In the genomic region with DNA sequence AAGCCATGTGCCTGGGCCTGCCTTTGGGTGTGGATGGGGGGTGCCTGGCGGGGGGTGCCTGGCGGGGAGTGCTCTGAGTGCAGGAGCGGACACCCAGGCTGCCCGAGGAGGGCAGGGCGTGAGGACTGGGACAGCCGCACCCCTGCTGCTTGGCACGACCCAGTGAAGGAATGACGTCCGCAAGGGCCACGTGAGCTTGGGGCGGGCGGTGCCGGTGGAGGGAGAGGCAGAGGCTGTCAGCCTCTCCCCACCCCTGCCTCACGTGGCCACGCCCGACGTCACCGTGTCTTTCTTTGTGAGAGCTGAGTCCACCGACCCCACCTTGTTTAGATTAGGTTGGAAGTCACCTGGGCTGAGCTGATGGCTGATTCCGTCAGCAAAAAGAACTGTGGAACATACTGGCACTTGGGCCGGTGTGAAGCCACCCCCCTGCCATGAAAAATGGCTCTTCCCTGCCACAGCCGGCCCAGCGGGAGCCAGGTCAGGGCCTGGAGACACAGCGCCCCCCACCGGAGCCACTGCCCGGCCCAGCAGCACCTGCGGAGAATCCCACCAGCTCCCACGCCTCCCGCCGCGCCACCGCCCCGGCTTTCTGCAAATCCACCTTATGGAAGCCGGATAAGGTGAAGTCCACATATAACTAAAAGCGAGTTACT, we compare ENCODE assay signal across 6 cellular contexts. TPM values are rescaled to one million over a fixed set of nuclear protein-coding genes. Genes with fewer than 3 reads are reported as not detected.
DNase-seq lines count a peak whose midpoint lies in the region; ATAC-seq, FAIRE-seq and TF ChIP-seq lines count a peak whose summit lies in the region.
"Not testable (repeated sequence)": the region's sequence is repeated elsewhere in the genome, so short reads cannot be mapped to it uniquely, and the experiment has no call there.

No MANE protein-coding gene starts in this region.

- H3K9me2 ChIP-seq in HCT116 (ENCODE audit: insufficient read depth) = not testable (repeated sequence)

- not testable (repeated sequence) for H3K9me3 ChIP-seq in HCT116 (ENCODE audit: control insufficient read depth in 1 of 2, insufficient read depth in 1 of 2, low read depth in 1 of 2, low read length in 2 of 2); K562 (replicated peaks; ENCODE audit: control insufficient read depth, insufficient read depth, low read depth, low read length); keratinocyte (ENCODE audit: control insufficient read depth, low read depth, low read length); lower lobe of right lung

- H2AFZ ChIP-seq in HCT116 (ENCODE audit: low read depth, low read length, poor library complexity, severe bottlenecking); K562 (ENCODE audit: low read depth, low read length); keratinocyte (ENCODE audit: control insufficient read depth, low read length): not testable (repeated sequence)

- H3K9me1 ChIP-seq in K562 (ENCODE audit: control insufficient read depth, insufficient read depth, low read length); keratinocyte (ENCODE audit: control insufficient read depth, extremely low read depth, insufficient read depth, low read length): not testable (repeated sequence)

- H3K27ac ChIP-seq in HCT116 (ENCODE audit: low read depth, low read length); K562 (ENCODE audit: extremely low read depth, low read depth, low read length); keratinocyte (ENCODE audit: control insufficient read depth, insufficient read depth, low read length); lower lobe of right lung: not testable (repeated sequence)

- H3K79me2 ChIP-seq in HCT116 (ENCODE audit: insufficient read depth, low read length); K562 (ENCODE audit: control insufficient read depth, insufficient read depth, low read length); keratinocyte (ENCODE audit: control insufficient read depth, insufficient read depth, low read length): not testable (repeated sequence)

- TF ChIP-seq EP300 in K562 (IDR thresholded peaks at IDR 0.05; ENCODE audit: low read length) = not testable (repeated sequence)

- TF ChIP-seq CTCF in HCT116 (IDR thresholded peaks at IDR 0.05 in 2 of 3, conservative IDR thresholded peaks at IDR 0.05 in 1 of 3; ENCODE audit: borderline replicate concordance in 1 of 3, insufficient read depth in 1 of 3, low read depth in 2 of 3, low read length in 2 of 3); K562 (IDR thresholded peaks at IDR 0.05 in 2 of 3, conservative IDR thresholded peaks at IDR 0.05 in 1 of 3; ENCODE audit: insufficient read depth in 2 of 3, low read depth in 1 of 3, low read length in 3 of 3); bronchial epithelial cell (IDR thresholded peaks at IDR 0.05; ENCODE audit: insufficient read depth, low read length, severe bottlenecking); keratinocyte (optimal IDR thresholded peaks at IDR 0.05 in 1 of 3, IDR thresholded peaks at IDR 0.05 in 1 of 3, conservative IDR thresholded peaks at IDR 0.05 in 1 of 3; ENCODE audit: extremely low read depth in 1 of 3, insufficient read depth in 2 of 3, low read length in 3 of 3); lower lobe of right lung (IDR thresholded peaks at IDR 0.05): not testable (repeated sequence)

- not testable (repeated sequence) for TF ChIP-seq POLR2A in HCT116 (IDR thresholded peaks at IDR 0.05; ENCODE audit: borderline replicate concordance, extremely low read depth, insufficient read depth, insufficient read length); K562 (conservative IDR thresholded peaks at IDR 0.05)

- WGBS in K562 (ENCODE audit: insufficient coverage, low coverage, missing lambda C conversion rate) = no CpG with 5 or more reads among the region's 35 CpGs

- intact Hi-C loops in HCT116 (cut with micrococcal nuclease); K562 (cut with micrococcal nuclease); lower lobe of right lung (cut with DNase I); sciatic nerve (cut with DNase I): not testable (repeated sequence)

- not testable (repeated sequence) for H3K4me2 ChIP-seq in HCT116 (ENCODE audit: low read length); K562 (ENCODE audit: insufficient read depth, low read length); keratinocyte (ENCODE audit: control insufficient read depth, extremely low read depth, insufficient read depth, low read depth, low read length)

- H3K4me3 ChIP-seq in HCT116 (replicated peaks in 1 of 2; ENCODE audit: low read depth in 1 of 2, low read length in 2 of 2); K562; bronchial epithelial cell (ENCODE audit: low read depth, low read length); keratinocyte (ENCODE audit: control insufficient read depth in 2 of 3, extremely low read depth in 1 of 3, insufficient read depth in 2 of 3, low read depth in 1 of 3, low read length in 3 of 3); lower lobe of right lung: not testable (repeated sequence)

- TSS peak; percentile 80 for BruUV-seq in HCT116 (replicated peaks; lab: Mats Ljungman, UMichigan)
- not testable (repeated sequence) for BruUV-seq in K562 (replicated peaks; lab: Mats Ljungman, UMichigan)

- POLR2A ChIA-PET in HCT116 (lab: Charles Lee); K562 (lab: Yijun Ruan, JAX): not testable (repeated sequence)

- DNase-seq in HCT116 (ENCODE audit: low read depth, low spot score); K562 (ENCODE audit: extremely low read depth in 1 of 4, low spot score in 3 of 4); bronchial epithelial cell (ENCODE audit: low read depth); keratinocyte (ENCODE audit: low read depth, low spot score); lower lobe of right lung; sciatic nerve (ENCODE audit: low spot score): not testable (repeated sequence)

- ATAC-seq in HCT116 (peak; percentile 91), K562 (peak; percentile 80), lower lobe of right lung (peak; percentile 63 to 79), sciatic nerve (peak; percentile 16)

- not testable (repeated sequence) for H4K20me1 ChIP-seq in HCT116 (ENCODE audit: insufficient read depth); K562 (replicated peaks; ENCODE audit: control insufficient read depth, insufficient read depth, low read length); keratinocyte (ENCODE audit: control insufficient read depth, extremely low read depth, insufficient read depth, low read length)

- in situ Hi-C loops in K562 (cut with MboI) = not testable (repeated sequence)

- CTCF ChIA-PET in HCT116 (lab: Charles Lee); K562 (lab: Yijun Ruan, JAX; ENCODE audit: low intra/inter-chr PET ratio): not testable (repeated sequence)

- not testable (repeated sequence) for TF ChIP-seq RAD21 in HCT116 (IDR thresholded peaks at IDR 0.05; ENCODE audit: low read depth); K562 (CRISPR knock-in tag; conservative IDR thresholded peaks at IDR 0.05 in 1 of 2, IDR thresholded peaks at IDR 0.05 in 1 of 2)

- dilution Hi-C loops in keratinocyte (cut with MboI; ENCODE audit: extremely low pct_ligation_motif_present, low sequenced_read_pairs) = not testable (repeated sequence)

- RAD21 ChIA-PET in HCT116 (lab: Charles Lee; ENCODE audit: low non-redundant PET in 1 of 2, low total read pairs in 2 of 2, uncharacterized antibody in 2 of 2, unreplicated experiment in 2 of 2) = not testable (repeated sequence)

- not testable (repeated sequence) for H3K4me1 ChIP-seq in HCT116 (ENCODE audit: control insufficient read depth in 1 of 2, insufficient read depth in 2 of 2, low read length in 2 of 2); K562 (replicated peaks in 1 of 2; ENCODE audit: control insufficient read depth in 2 of 2, insufficient read depth in 2 of 2, low read length in 2 of 2); keratinocyte (ENCODE audit: control insufficient read depth, extremely low read depth, insufficient read depth, low read length); lower lobe of right lung

- H3K36me3 ChIP-seq in HCT116 (ENCODE audit: control insufficient read depth in 1 of 2, insufficient read depth in 2 of 2, low read length in 2 of 2); K562 (ENCODE audit: control insufficient read depth, insufficient read depth, low read length); bronchial epithelial cell (ENCODE audit: control insufficient read depth, insufficient read depth, low read length); keratinocyte (ENCODE audit: control insufficient read depth in 2 of 2, extremely low read depth in 1 of 2, insufficient read depth in 2 of 2, low read length in 2 of 2); lower lobe of right lung: not testable (repeated sequence)

- not testable (repeated sequence) for H3K9ac ChIP-seq in HCT116 (ENCODE audit: low read length); K562 (ENCODE audit: insufficient read depth in 1 of 2, low read depth in 2 of 2, low read length in 2 of 2); keratinocyte (ENCODE audit: control insufficient read depth, extremely low read depth, insufficient read depth, low read length)

- not testable (repeated sequence) for FAIRE-seq in K562 (lab: Jason Lieb, UNC)
- FAIRE-seq in bronchial epithelial cell (lab: Jason Lieb, UNC) (peak; percentile 90), keratinocyte (lab: Jason Lieb, UNC) (peak; percentile 58)

- H3K27me3 ChIP-seq in HCT116 (ENCODE audit: insufficient read depth, low read length); K562 (ENCODE audit: control insufficient read depth in 2 of 2, insufficient read depth in 2 of 2, low read length in 2 of 2); bronchial epithelial cell (ENCODE audit: control insufficient read depth, insufficient read depth, low read length); keratinocyte (ENCODE audit: control insufficient read depth, extremely low read depth, insufficient read depth, low read length); lower lobe of right lung (ENCODE audit: low read depth): not testable (repeated sequence)

RNA-seq across cellular contexts. Expression of a gene that starts 19.5 kb away (rescaled TPM):
- total RNA-seq in HCT116 (2021; ENCODE audit: unreplicated experiment) = 14.7 TPM
- polyA plus RNA-seq in HCT116 (2012) = 7.9 and 22.7 TPM in 2 replicates
- 13.8 and 14.0 TPM in 2 replicates for total RNA-seq in K562 (2011; cell fraction: chromatin; rRNA removed; ENCODE audit: low replicate concordance)
- 5.0 and 7.2 TPM in 2 replicates for total RNA-seq in K562 (2011; cell fraction: nucleolus; rRNA removed)
- total RNA-seq in K562 (2011; cell fraction: nucleoplasm; rRNA removed) = 3.4 and 5.4 TPM in 2 replicates
- total RNA-seq in K562 (2014; rRNA removed) = 0.33 and 0.45 TPM in 2 replicates
- total RNA-seq in K562 (2014; rRNA removed; fragmentation: Illumina TruSeq; extraction: Trizol) = 0.80 and 1.8 TPM in 2 replicates
- total RNA-seq in K562 (2015; rRNA removed; fragmentation: Illumina TruSeq; extraction: Trizol) = 0.98 TPM in 1 of 2 replicates, not detected in the other
- 4.3 TPM in 2 replicates for total RNA-seq in K562 (2021)
- 1.3 and 2.7 TPM in 2 replicates for polyA plus RNA-seq in K562 (2011; rRNA removed)
- polyA plus RNA-seq in K562 (2011; cell fraction: cytosol; rRNA removed) = 0.04 and 0.25 TPM in 2 replicates
- polyA plus RNA-seq in K562 (2011; cell fraction: nucleus; rRNA removed) = 2.4 and 2.5 TPM in 2 replicates
- 0.03 and 0.97 TPM in 2 replicates for polyA plus RNA-seq in K562 (2012)
- 1.5 and 1.8 TPM in 2 replicates for polyA plus RNA-seq in K562 (2014; fragmentation: Illumina TruSeq; extraction: Trizol)
- polyA plus RNA-seq in K562 (2014; fragmentation: Nextera tagmentation; extraction: Ambion mirVana) = not detected
- polyA plus RNA-seq in K562 (2014; rRNA removed) = 0.66 and 1.8 TPM in 2 replicates
- polyA minus RNA-seq in K562 (2011; rRNA and poly(A)+ RNA removed) = 2.2 TPM in 1 of 2 replicates, not detected in the other
- polyA minus RNA-seq in K562 (2011; cell fraction: cytosol; rRNA and poly(A)+ RNA removed) = 1.3 and 11.5 TPM in 2 replicates
- 2.2 and 3.3 TPM in 2 replicates for polyA minus RNA-seq in K562 (2011; cell fraction: nucleus; rRNA and poly(A)+ RNA removed)
- total RNA-seq in bronchial epithelial cell = 33.2 and 46.9 TPM in 2 replicates
- polyA plus RNA-seq in keratinocyte = 24.6 to 49.6 TPM (median 25.5 TPM) in 3 replicates
- 94.3 TPM for polyA plus RNA-seq in keratinocyte (2011; ENCODE audit: low read depth)
- 13.1 and 26.6 TPM in 2 replicates for polyA plus RNA-seq in keratinocyte (2011; cell fraction: cytosol; rRNA removed)
- 122 and 124 TPM in 2 replicates for polyA plus RNA-seq in keratinocyte (2011; cell fraction: nucleus; rRNA removed)
- polyA plus RNA-seq in keratinocyte (2012; ENCODE audit: low replicate concordance) = 15.0 and 20.4 TPM in 2 replicates
- 19.9 to 37.9 TPM (median 25.2 TPM) in 3 replicates for polyA minus RNA-seq in keratinocyte
- polyA minus RNA-seq in keratinocyte (2011; cell fraction: cytosol; rRNA and poly(A)+ RNA removed) = 59.5 TPM
- polyA minus RNA-seq in keratinocyte (2011; cell fraction: nucleus; rRNA and poly(A)+ RNA removed) = 43.2 and 64.8 TPM in 2 replicates
- 30.1 TPM for total RNA-seq in lower lobe of right lung
- 59.9 TPM for total RNA-seq in sciatic nerve

Comparison
In these comparisons a context has a peak if more than half of its experiments do, and no peak if none do; other contexts are left out.
1. ATAC-seq: peak in every context shown above with its lines; median percentile 91 in HCT116; 80 in K562; 71 in lower lobe of right lung; 16 in sciatic nerve.